In the genomic region with DNA sequence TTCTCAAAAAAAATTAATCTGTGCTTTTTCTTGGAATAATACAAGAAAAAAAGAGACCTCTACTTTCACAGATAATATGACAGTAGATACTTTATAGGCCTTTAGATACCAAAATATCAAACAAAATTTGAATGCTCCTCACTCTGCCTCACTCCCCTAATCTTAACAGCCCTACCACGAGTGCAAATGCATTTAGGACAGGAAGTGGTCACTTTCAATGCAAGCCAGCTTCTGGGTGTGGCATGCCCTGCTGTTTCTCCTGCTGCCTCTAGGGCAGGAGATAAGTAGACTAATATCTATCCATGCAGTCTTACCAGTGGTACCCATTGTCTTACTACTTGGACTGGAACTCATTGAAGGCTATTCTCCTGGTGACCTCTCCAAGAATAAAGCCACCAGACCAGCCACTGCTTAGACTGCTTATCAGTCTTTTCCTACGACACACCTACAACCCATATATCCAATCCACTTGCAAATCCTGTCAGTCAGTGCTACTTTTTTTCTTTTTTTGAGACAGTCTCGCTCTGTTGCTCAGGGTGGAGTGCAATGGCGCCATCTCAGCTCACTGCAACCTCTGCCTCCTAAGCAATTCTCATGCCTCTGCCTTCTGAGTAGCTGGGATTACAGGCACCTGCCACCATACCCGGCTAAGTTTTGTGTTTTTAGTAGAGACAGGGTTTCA, we compare ENCODE assay signal across 8 cellular contexts. TPM values are rescaled to one million over a fixed set of nuclear protein-coding genes. Genes with fewer than 3 reads are reported as not detected.
DNase-seq lines count a peak whose midpoint lies in the region; ATAC-seq and TF ChIP-seq lines count a peak whose summit lies in the region.

No MANE protein-coding gene starts in this region.

- H3K27ac ChIP-seq in transverse colon = no peak overlapping the region

- no peak for TF ChIP-seq EP300 in transverse colon (IDR thresholded peaks at IDR 0.05; ENCODE audit: low read depth)

- peak; percentile 2 for DNase-seq in COR-L47 (lab: John Stamatoyannopoulos, UW)
- peak; percentile 36 to 56 for DNase-seq in NOMO-1 (lab: John Stamatoyannopoulos, UW; ENCODE audit: unreplicated experiment in 2 of 2)
- peak; percentile 15 for DNase-seq in dermis blood vessel endothelial cell
- no peak for DNase-seq in transverse colon
- DNase-seq in activated effector memory CD4-positive, alpha-beta T cell treated with anti-CD3 and anti-CD28 coated beads, Interleukin-2, amount 50 U/mL, for 16 hours = no peak
- no peak for DNase-seq in stimulated activated CD4-positive, alpha-beta T cell treated with anti-CD3 and anti-CD28 coated beads, Interleukin-12 subunit alpha, Interleukin-12 subunit beta, amount 100 ng/mL, for 4 hours

- no peaks in the 10 kb centered on the region for H3K9me3 ChIP-seq in transverse colon

- no peak for TF ChIP-seq POLR2A in transverse colon (IDR thresholded peaks at IDR 0.05)

- in situ Hi-C loops in transverse colon (cut with MboI; ENCODE audit: low pct_ligation_motif_present in 1 of 4, low pct_unique_long_range_greater_than_20kb in 1 of 4, low sequenced_read_pairs in 3 of 4) = no loop called here

- WGBS in transverse colon (ENCODE audit: low coverage in 1 of 2), 2 donors = 36 to 67% methylated on average over 2 to 5 of the region's 5 CpGs

- H3K27me3 ChIP-seq in transverse colon = no peaks in the 10 kb centered on the region

- H3K4me3 ChIP-seq in transverse colon = no peak overlapping the region

- intact Hi-C loops in transverse colon (cut with DNase I; ENCODE audit: low total_unique reads) = no loop called here

- ATAC-seq in GM18867 (IDR thresholded peaks at IDR 0.05; ENCODE audit: unreplicated experiment) (peak; percentile 99), HG02885 (IDR thresholded peaks at IDR 0.05; ENCODE audit: poor library complexity, unreplicated experiment) (peak; percentile 97)

- no peaks in the 10 kb centered on the region for H3K4me1 ChIP-seq in transverse colon

- no peaks in the 10 kb centered on the region for H3K36me3 ChIP-seq in transverse colon

- peak in 4 of 5 experiments; percentile 30 to 43 (median 40) for TF ChIP-seq CTCF in transverse colon (IDR thresholded peaks at IDR 0.05)

RNA-seq across cellular contexts. Expression of gene FRRS1L, which starts 23.0 kb away (rescaled TPM):
- total RNA-seq in dermis blood vessel endothelial cell (under 0.01 and 0.05 TPM in 2 replicates), transverse colon (under 1 TPM in 3 of 4 donors, not detected in 1; 0.40 to 0.96 (median 0.64) TPM)

RNA-seq across cellular contexts. Expression of gene TMEM245, which starts 24.3 kb away (rescaled TPM):
- total RNA-seq in dermis blood vessel endothelial cell = 82.4 and 119 TPM in 2 replicates
- 10 to 100 TPM; 28.5 to 63.6 (median 58.7) TPM for total RNA-seq in transverse colon

Comparison
In these comparisons a context has a peak if more than half of its experiments do, and no peak if none do; other contexts are left out.
1. DNase-seq: peak in COR-L47 (single experiment), NOMO-1 (2 of 2) and dermis blood vessel endothelial cell (single experiment); none in transverse colon (single experiment), activated effector memory CD4-positive, alpha-beta T cell treated with anti-CD3 and anti-CD28 coated beads, Interleukin-2, amount 50 U/mL, for 16 hours (single experiment) and stimulated activated CD4-positive, alpha-beta T cell treated with anti-CD3 and anti-CD28 coated beads, Interleukin-12 subunit alpha, Interleukin-12 subunit beta, amount 100 ng/mL, for 4 hours (single experiment).